1 cellular context compared by ENCODE assay signal in the genomic region with DNA sequence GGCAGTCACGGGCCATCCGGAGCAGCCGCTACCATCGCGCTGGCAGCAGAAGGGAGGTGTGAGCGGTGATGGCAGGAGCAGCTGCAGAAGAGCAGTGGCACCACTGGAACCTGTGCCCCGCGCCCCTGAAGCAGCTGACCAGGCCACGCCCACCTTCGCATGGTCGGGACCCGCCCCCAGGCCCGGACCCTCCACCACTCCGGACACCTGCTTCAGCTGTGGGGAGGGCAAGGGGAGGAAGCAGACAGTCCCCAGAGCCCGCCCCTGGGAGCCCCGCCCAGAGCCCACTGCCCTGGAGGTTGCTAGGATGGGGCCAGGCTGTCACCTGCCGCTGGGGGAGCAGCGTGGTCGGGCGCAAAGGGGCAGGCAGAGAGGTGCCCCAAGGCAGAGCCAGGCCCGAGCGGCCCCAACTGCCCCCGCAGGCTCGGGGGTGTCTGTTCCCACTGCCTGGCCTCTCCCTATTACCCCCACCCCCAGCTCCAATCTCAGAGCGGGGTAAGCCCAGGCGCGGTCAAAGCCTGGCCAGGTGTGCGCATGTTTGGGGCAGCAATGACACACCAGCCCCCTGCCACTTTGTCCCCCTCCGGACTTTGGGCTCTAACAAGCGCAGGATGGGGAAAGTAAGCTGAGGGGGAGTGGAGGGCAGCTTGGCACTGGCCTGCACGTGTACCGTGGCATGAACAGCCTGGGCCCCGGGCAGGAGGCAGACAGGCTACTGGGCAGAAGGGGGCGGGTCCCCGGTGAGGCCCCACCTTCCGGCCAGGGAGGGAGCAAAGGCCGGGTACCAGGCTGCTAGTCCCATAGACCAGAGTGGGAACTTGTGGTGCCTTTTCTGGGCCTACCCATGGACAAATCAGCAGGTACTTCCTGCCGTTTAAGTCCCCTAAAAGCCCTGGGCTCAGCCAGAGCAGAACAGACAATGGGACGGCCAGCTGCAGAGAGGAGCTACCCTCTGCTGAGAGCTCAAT.
TF ChIP-seq lines count a peak whose summit lies in the region.

No MANE protein-coding gene starts in this region.

TF ChIP-seq in SK-N-SH, 30 proteins besides CTCF, POLR2A, EP300 and RAD21 (continued from another document):
- TF ChIP-seq, protein P1, sequence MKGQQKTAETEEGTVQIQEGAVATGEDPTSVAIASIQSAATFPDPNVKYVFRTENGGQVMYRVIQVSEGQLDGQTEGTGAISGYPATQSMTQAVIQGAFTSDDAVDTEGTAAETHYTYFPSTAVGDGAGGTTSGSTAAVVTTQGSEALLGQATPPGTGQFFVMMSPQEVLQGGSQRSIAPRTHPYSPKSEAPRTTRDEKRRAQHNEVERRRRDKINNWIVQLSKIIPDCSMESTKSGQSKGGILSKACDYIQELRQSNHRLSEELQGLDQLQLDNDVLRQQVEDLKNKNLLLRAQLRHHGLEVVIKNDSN (IDR thresholded peaks at IDR 0.05; ENCODE audit: borderline replicate concordance, low read depth): no peak
- TF ChIP-seq FOXJ3 (CRISPR knock-in tag; IDR thresholded peaks at IDR 0.05) (no peak), JUND (IDR thresholded peaks at IDR 0.05) (no peak), TAF1 (IDR thresholded peaks at IDR 0.05; ENCODE audit: borderline replicate concordance, low read depth, low read length) (no peak), SIN3A (IDR thresholded peaks at IDR 0.05; ENCODE audit: borderline replicate concordance, low read depth, low read length) (no peak), TEAD4 (IDR thresholded peaks at IDR 0.05; ENCODE audit: borderline replicate concordance, insufficient read depth) (no peak), TCF12 (IDR thresholded peaks at IDR 0.05) (no peak), MEF2A (IDR thresholded peaks at IDR 0.05; ENCODE audit: borderline replicate concordance, low read depth) (no peak)
- TF ChIP-seq, protein P2, sequence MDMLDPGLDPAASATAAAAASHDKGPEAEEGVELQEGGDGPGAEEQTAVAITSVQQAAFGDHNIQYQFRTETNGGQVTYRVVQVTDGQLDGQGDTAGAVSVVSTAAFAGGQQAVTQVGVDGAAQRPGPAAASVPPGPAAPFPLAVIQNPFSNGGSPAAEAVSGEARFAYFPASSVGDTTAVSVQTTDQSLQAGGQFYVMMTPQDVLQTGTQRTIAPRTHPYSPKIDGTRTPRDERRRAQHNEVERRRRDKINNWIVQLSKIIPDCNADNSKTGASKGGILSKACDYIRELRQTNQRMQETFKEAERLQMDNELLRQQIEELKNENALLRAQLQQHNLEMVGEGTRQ (IDR thresholded peaks at IDR 0.05; ENCODE audit: borderline replicate concordance, low read depth, low read length): no peak
- TF ChIP-seq, protein P3, sequence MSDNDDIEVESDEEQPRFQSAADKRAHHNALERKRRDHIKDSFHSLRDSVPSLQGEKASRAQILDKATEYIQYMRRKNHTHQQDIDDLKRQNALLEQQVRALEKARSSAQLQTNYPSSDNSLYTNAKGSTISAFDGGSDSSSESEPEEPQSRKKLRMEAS (IDR thresholded peaks at IDR 0.05; ENCODE audit: low read depth): no peak
- TF ChIP-seq, protein P4, sequence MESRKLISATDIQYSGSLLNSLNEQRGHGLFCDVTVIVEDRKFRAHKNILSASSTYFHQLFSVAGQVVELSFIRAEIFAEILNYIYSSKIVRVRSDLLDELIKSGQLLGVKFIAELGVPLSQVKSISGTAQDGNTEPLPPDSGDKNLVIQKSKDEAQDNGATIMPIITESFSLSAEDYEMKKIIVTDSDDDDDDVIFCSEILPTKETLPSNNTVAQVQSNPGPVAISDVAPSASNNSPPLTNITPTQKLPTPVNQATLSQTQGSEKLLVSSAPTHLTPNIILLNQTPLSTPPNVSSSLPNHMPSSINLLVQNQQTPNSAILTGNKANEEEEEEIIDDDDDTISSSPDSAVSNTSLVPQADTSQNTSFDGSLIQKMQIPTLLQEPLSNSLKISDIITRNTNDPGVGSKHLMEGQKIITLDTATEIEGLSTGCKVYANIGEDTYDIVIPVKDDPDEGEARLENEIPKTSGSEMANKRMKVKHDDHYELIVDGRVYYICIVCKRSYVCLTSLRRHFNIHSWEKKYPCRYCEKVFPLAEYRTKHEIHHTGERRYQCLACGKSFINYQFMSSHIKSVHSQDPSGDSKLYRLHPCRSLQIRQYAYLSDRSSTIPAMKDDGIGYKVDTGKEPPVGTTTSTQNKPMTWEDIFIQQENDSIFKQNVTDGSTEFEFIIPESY (IDR thresholded peaks at IDR 0.05; ENCODE audit: borderline replicate concordance, low read depth): no peak
